9 cellular contexts compared by ENCODE assay signal in the genomic region with DNA sequence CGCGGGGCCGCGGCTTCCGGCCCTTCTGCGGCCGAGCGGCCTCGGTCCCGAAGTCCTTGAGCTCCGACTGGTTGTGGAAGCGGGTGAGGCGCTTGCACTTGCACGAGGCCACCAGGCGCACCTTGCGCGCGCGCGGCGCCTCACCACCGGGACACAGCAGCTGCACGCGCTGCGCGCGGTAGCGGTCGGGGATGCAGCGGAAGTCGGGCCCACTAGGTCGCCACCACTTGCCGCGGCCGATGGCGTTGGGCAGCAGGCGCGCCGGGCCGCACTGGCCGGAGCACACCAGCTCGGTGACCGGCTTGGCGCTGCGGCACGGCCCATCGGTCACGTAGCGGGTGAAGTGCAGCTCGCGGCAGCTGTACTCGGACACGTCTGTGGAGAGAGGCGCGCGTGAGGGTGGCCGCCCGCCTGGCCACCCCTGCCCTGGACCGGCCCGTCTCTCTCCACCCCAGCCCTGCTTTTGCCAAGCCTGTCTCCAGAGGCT. TPM values are rescaled to one million over a fixed set of nuclear protein-coding genes. Genes with fewer than 3 reads are reported as not detected.
DNase-seq lines count a peak whose midpoint lies in the region; ATAC-seq and TF ChIP-seq lines count a peak whose summit lies in the region.
"Had no signal": no experiment of that assay in that cellular context is flagged by ENCODE, and none has a peak within 500 bp of the region (broad histone marks: within the 10 kb centered on the region; RNA-seq: fewer than 3 reads in every experiment).

No MANE protein-coding gene starts in this region.

- TF ChIP-seq CTCF in heart right ventricle (IDR thresholded peaks at IDR 0.05) (peak in 1 of 9 donors; percentile 12), psoas muscle (IDR thresholded peaks at IDR 0.05) (no peak)

- WGBS in heart right ventricle, 2 donors: 7 to 9% methylated on average over 47 to 60 of the region's 60 CpGs
- 3 to 8% (median 3%) methylated on average over 58 to 60 of the region's 60 CpGs for WGBS in psoas muscle, 3 donors

- H3K4me3 ChIP-seq in heart right ventricle (peak overlapping the region in 9 of 10 donors; percentile 12 to 39 (median 27)), psoas muscle (peak overlapping the region; percentile 51)

- H3K9me3 ChIP-seq in heart right ventricle: no peaks in the 10 kb centered on the region
- H3K9me3 ChIP-seq in psoas muscle: no peaks in the 10 kb centered on the region

- DNase-seq in NCI-H1417 (lab: John Stamatoyannopoulos, UW) (peak in 2 of 3 experiments; percentile 29 to 43), NCI-H1417 treated with DMSO at 0.1 percent for 48 hours (lab: John Stamatoyannopoulos, UW) (no peak), RPMI8226 (peak; percentile 56), heart right ventricle (peak in 1 of 2 donors; percentile 30), psoas muscle (peak in 1 of 2 donors; percentile 38), OCI-M1 (lab: John Stamatoyannopoulos, UW) (no peak)

- ATAC-seq in heart right ventricle (peak in 7 of 8 donors; percentile 7 to 46 (median 25)), psoas muscle (peak; percentile 48 to 61 (median 54)), HG03457 (IDR thresholded peaks at IDR 0.05; ENCODE audit: unreplicated experiment) (no peak), GM19328 (IDR thresholded peaks at IDR 0.05; ENCODE audit: unreplicated experiment) (no peak)

- intact Hi-C loops in heart right ventricle (cut with DNase I): loop anchor here in 2 of 10 donors (10.0 kb wide), 2 partner anchors 181 to 191 kb away; no protein-coding TSS in a partner anchor
- intact Hi-C loops in psoas muscle (cut with DNase I): loop anchor here in 1 of 2 donors (5.0 kb wide), 1 partner anchor 178 kb away; no protein-coding TSS in a partner anchor

- peaks cover 3 to 19% (median 11%) of the 10 kb centered on the region in 9 donors for H3K4me1 ChIP-seq in heart right ventricle
- peaks cover 13% of the 10 kb centered on the region for H3K4me1 ChIP-seq in psoas muscle

- no peak overlapping the region for H3K27ac ChIP-seq in heart right ventricle
- H3K27ac ChIP-seq in psoas muscle: no peak overlapping the region

- H3K27me3 ChIP-seq in heart right ventricle (peaks cover 0 to 51% (median 33%) of the 10 kb centered on the region in 7 donors), psoas muscle (ENCODE audit: insufficient read depth in 3 of 3, low read length in 2 of 3) (peaks cover 0 to 34% (median 22%) of the 10 kb centered on the region in 3 donors)

- H3K36me3 ChIP-seq in heart right ventricle: no peaks in the 10 kb centered on the region
- H3K36me3 ChIP-seq in psoas muscle (ENCODE audit: insufficient read depth in 1 of 2, low read depth in 1 of 2): no peaks in the 10 kb centered on the region

RNA-seq across cellular contexts. Expression of a gene that starts 3.2 kb away (rescaled TPM):
- total RNA-seq in heart right ventricle (under 1 TPM in 1 of 10 donors, not detected in 9; 0.14 TPM), psoas muscle (not detected)
- polyA plus RNA-seq in heart right ventricle (under 1 TPM in 1 of 2 donors, not detected in 1; 0.03 TPM), psoas muscle (not detected)
- total RNA-seq: activated naive CD4-positive, alpha-beta T cell treated with anti-CD3 and anti-CD28 coated beads, Interleukin-2, amount 50 U/mL, for 72 hours had no signal

RNA-seq across cellular contexts. Expression of a gene that starts 23.3 kb away (rescaled TPM):
- total RNA-seq in heart right ventricle (100 to 1,000 TPM; 222 to 359 (median 297) TPM), psoas muscle (100 to 1,000 TPM; 191 to 253 (median 209) TPM)
- polyA plus RNA-seq in heart right ventricle (100 to 1,000 TPM; 119 to 371 TPM), psoas muscle (100 to 1,000 TPM in 2 of 3 donors, 10 to 100 TPM in 1; 90.1 to 250 (median 170) TPM)

RNA-seq across cellular contexts. Expression of a gene that starts 24.8 kb away (rescaled TPM):
- total RNA-seq in heart right ventricle: under 1 TPM in 3 of 10 donors, not detected in 7; 0.07 to 0.09 (median 0.09) TPM
- polyA plus RNA-seq in heart right ventricle: not detected
- total RNA-seq in psoas muscle: not detected
- polyA plus RNA-seq in psoas muscle: under 1 TPM in 2 of 3 donors, not detected in 1; 0.01 to 0.17 TPM
- total RNA-seq: activated naive CD4-positive, alpha-beta T cell treated with anti-CD3 and anti-CD28 coated beads, Interleukin-2, amount 50 U/mL, for 72 hours had no signal

Comparison
In these comparisons a context has a peak if more than half of its experiments do, and no peak if none do; other contexts are left out.
1. DNase-seq: peak in NCI-H1417 (2 of 3) and RPMI8226 (single experiment); none in NCI-H1417 treated with DMSO at 0.1 percent for 48 hours (single experiment) and OCI-M1 (single experiment).
2. ATAC-seq: peak in heart right ventricle (7 of 8) and psoas muscle (4 of 4); none in HG03457 (single experiment) and GM19328 (single experiment).